In the genomic region with DNA sequence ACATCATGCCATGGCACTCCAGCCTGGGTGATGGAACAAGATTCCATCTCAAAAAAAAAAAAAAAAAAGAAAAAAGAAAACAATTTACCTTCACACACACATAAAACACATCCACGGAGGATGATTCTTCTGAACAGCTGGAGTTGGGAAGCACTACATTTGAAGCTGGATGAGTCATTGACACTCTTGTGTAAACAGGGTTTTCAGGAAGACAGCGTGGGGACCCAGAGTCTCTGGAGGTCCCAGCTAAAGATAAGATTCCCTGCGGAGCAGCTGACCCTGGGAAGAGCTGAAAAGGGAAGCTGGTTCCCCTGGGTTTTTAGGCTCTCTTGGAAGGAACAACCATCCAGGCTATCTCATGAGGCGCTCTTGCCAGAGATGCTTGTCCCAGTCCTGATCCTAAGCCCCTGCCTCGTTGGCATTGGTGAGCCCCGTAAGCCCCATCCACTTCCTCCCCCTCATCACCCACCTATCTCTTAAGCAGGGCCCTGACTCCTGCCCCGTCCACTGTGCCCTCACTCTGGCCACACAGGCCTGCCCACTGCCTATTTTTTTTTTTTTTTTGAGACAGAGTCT, we compare ENCODE assay signal across 13 cellular contexts. TPM values are rescaled to one million over a fixed set of nuclear protein-coding genes. Genes with fewer than 3 reads are reported as not detected.
DNase-seq lines count a peak whose midpoint lies in the region; ATAC-seq lines count a peak whose summit lies in the region.
"Had no signal": no experiment of that assay in that cellular context is flagged by ENCODE, and none has a peak within 500 bp of the region (broad histone marks: within the 10 kb centered on the region; RNA-seq: fewer than 3 reads in every experiment).

No MANE protein-coding gene starts in this region.

- H3K27ac Mint-ChIP-seq in CD8-positive, alpha-beta memory T cell = peak overlapping the region in 5 of 8 donors; percentile 7 to 99 (median 75)
- H3K27ac Mint-ChIP-seq in activated naive CD8-positive, alpha-beta T cell treated with anti-CD3 and anti-CD28 coated beads for 36 hours = peak overlapping the region; percentile 87

- H3K9me3 ChIP-seq in CD8-positive, alpha-beta memory T cell (ENCODE audit: low read length) = no peaks in the 10 kb centered on the region
- H3K9me3 ChIP-seq: gastrocnemius medialis had no signal

- DNase-seq in CD8-positive, alpha-beta memory T cell = no peak
- DNase-seq in HT1080 (ENCODE audit: low read depth) (peak; percentile 56), lung microvascular endothelial cell (ENCODE audit: low read depth in 2 of 2) (peak; percentile 36 to 73), UCSD-AML1 (lab: John Stamatoyannopoulos, UW; ENCODE audit: unreplicated experiment) (no peak), KG1 (lab: John Stamatoyannopoulos, UW) (no peak), superior temporal gyrus (ENCODE audit: extremely low spot score) (no peak)
- no peak for DNase-seq in activated naive CD8-positive, alpha-beta T cell treated with anti-CD3 and anti-CD28 coated beads for 36 hours
- DNase-seq: gastrocnemius medialis had no signal

- H3K27me3 Mint-ChIP-seq in CD8-positive, alpha-beta memory T cell = peaks cover 0 to 3% of the 10 kb centered on the region in 2 donors
- H3K27me3 Mint-ChIP-seq in activated naive CD8-positive, alpha-beta T cell treated with anti-CD3 and anti-CD28 coated beads for 36 hours = no peaks in the 10 kb centered on the region
- H3K27me3 Mint-ChIP-seq: activated naive CD8-positive, alpha-beta T cell had no signal

- H3K4me1 ChIP-seq in CD8-positive, alpha-beta memory T cell (ENCODE audit: insufficient read depth, low read length) = peaks cover 28% of the 10 kb centered on the region
- H3K4me1 ChIP-seq: gastrocnemius medialis had no signal

- ATAC-seq in HG02763 (IDR thresholded peaks at IDR 0.05; ENCODE audit: unreplicated experiment) = no peak
- ATAC-seq: SK-N-SH treated with all-trans-retinoic acid at 6 μM for 48 hours had no signal

- no peak overlapping the region for H3K4me3 ChIP-seq in CD8-positive, alpha-beta memory T cell (ENCODE audit: low read length)
- H3K4me3 ChIP-seq: gastrocnemius medialis had no signal

- no peaks in the 10 kb centered on the region for H3K27me3 ChIP-seq in CD8-positive, alpha-beta memory T cell (ENCODE audit: insufficient read depth, low read length, poor library complexity, severe bottlenecking)
- H3K27me3 ChIP-seq: gastrocnemius medialis had no signal

- no peaks in the 10 kb centered on the region for H3K36me3 ChIP-seq in CD8-positive, alpha-beta memory T cell (ENCODE audit: insufficient read depth, low read length)
- H3K36me3 ChIP-seq: gastrocnemius medialis had no signal

- POLR2A ChIA-PET in CD8-positive, alpha-beta memory T cell (lab: Charles Lee) = no interaction called here

- CTCF ChIA-PET in CD8-positive, alpha-beta memory T cell (lab: Charles Lee) = no interaction called here

- no peak overlapping the region for H3K4me3 Mint-ChIP-seq in CD8-positive, alpha-beta memory T cell
- no peak overlapping the region for H3K4me3 Mint-ChIP-seq in activated naive CD8-positive, alpha-beta T cell treated with anti-CD3 and anti-CD28 coated beads for 36 hours
- H3K4me3 Mint-ChIP-seq: neural crest cell had no signal

- H3K36me3 Mint-ChIP-seq in CD8-positive, alpha-beta memory T cell = no peaks in the 10 kb centered on the region
- H3K36me3 Mint-ChIP-seq in activated naive CD8-positive, alpha-beta T cell treated with anti-CD3 and anti-CD28 coated beads for 36 hours = no peaks in the 10 kb centered on the region
- H3K36me3 Mint-ChIP-seq: activated naive CD8-positive, alpha-beta T cell had no signal

- H3K9me3 Mint-ChIP-seq in CD8-positive, alpha-beta memory T cell = no peaks in the 10 kb centered on the region
- no peaks in the 10 kb centered on the region for H3K9me3 Mint-ChIP-seq in activated naive CD8-positive, alpha-beta T cell treated with anti-CD3 and anti-CD28 coated beads for 36 hours
- H3K9me3 Mint-ChIP-seq: neural crest cell had no signal

- peaks cover 16 to 27% (median 23%) of the 10 kb centered on the region in 3 donors for H3K4me1 Mint-ChIP-seq in CD8-positive, alpha-beta memory T cell
- H3K4me1 Mint-ChIP-seq in activated naive CD8-positive, alpha-beta T cell treated with anti-CD3 and anti-CD28 coated beads for 36 hours = peaks cover 49% of the 10 kb centered on the region

- H3K27ac ChIP-seq in CD8-positive, alpha-beta memory T cell (ENCODE audit: low read depth, low read length) = no peak overlapping the region
- H3K27ac ChIP-seq: gastrocnemius medialis, KMS-11 had no signal

RNA-seq across cellular contexts. Expression of a gene that starts 32.0 kb away (rescaled TPM):
- total RNA-seq in CD8-positive, alpha-beta memory T cell = 100 to 1,000 TPM; 121 to 124 TPM
- 11.7 TPM for polyA plus RNA-seq in CD8-positive, alpha-beta memory T cell
- total RNA-seq in HT1080 (2014; rRNA removed; shearing (Covaris generic)) = 61.6 and 84.3 TPM in 2 replicates
- 110 and 117 TPM in 2 replicates for polyA plus RNA-seq in HT1080 (2015; cell fraction: cytosol; rRNA removed)
- 79.1 TPM in 2 replicates for polyA plus RNA-seq in HT1080 (2015; cell fraction: nucleus; rRNA removed)
- 10 to 100 TPM; 76.9 to 83.7 TPM for total RNA-seq in activated naive CD8-positive, alpha-beta T cell treated with anti-CD3 and anti-CD28 coated beads for 36 hours
- 47.9 and 56.0 TPM in 2 replicates for total RNA-seq in lung microvascular endothelial cell

RNA-seq across cellular contexts. Expression of a gene that starts 47.9 kb away (rescaled TPM):
- total RNA-seq in CD8-positive, alpha-beta memory T cell = 1 to 10 TPM; 2.5 to 2.6 TPM
- polyA plus RNA-seq in CD8-positive, alpha-beta memory T cell = 0.28 TPM
- total RNA-seq in HT1080 (2014; rRNA removed; shearing (Covaris generic)) = 8.8 and 15.0 TPM in 2 replicates
- 4.2 and 4.7 TPM in 2 replicates for polyA plus RNA-seq in HT1080 (2015; cell fraction: cytosol; rRNA removed)
- 11.7 and 19.0 TPM in 2 replicates for polyA plus RNA-seq in HT1080 (2015; cell fraction: nucleus; rRNA removed)
- 1 to 10 TPM; 2.1 to 2.5 TPM for total RNA-seq in activated naive CD8-positive, alpha-beta T cell treated with anti-CD3 and anti-CD28 coated beads for 36 hours
- total RNA-seq in lung microvascular endothelial cell = 45.5 and 49.0 TPM in 2 replicates

Comparison
In these comparisons a context has a peak if more than half of its experiments do, and no peak if none do; other contexts are left out.
1. DNase-seq: peak in HT1080 (single experiment) and lung microvascular endothelial cell (2 of 2); none in CD8-positive, alpha-beta memory T cell (0 of 5), activated naive CD8-positive, alpha-beta T cell treated with anti-CD3 and anti-CD28 coated beads for 36 hours (single experiment), UCSD-AML1 (single experiment), KG1 (single experiment) and superior temporal gyrus (single experiment).